1 cellular context compared by ENCODE assay signal in the genomic region with DNA sequence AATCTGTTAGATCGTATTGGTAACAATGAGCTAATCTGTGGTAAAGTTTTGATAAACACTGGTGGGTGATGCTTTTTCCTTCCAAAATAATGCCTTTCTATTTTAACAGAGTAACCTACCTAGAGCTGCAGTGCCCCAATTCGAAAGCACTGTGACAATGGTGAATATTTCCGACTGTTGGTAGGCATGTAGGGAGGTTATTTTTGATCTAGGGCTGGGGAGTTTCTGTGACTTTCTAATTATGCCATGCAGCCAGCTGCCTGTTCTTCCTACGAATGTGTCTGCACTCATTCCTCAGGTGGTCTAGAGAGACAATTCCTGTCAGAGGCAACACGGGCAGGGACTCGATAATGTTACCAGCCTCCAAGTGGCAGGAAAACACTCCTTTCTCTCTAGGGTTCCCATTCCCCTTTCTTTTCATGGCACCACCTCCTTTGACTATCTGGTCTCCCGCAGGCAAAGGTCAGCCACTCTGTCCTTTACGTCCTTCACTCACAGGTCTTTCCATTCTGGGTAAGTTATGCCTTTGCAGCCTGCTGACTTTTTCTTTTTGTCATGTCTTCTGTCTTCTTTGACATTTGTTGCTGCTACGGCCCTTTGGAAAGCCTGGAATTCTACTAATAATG.
TF ChIP-seq lines count a peak whose summit lies in the region.

No MANE protein-coding gene starts in this region.

TF ChIP-seq in WTC11, 78 proteins besides CTCF, POLR2A, EP300 and RAD21 (continued from another document):
- TF ChIP-seq FOXP1 (CRISPR knock-in tag; IDR thresholded peaks at IDR 0.05; ENCODE audit: borderline replicate concordance) (no peak), ZSCAN18 (CRISPR knock-in tag; IDR thresholded peaks at IDR 0.05) (no peak), ATF3 (CRISPR knock-in tag; conservative IDR thresholded peaks at IDR 0.05) (no peak), E2F5 (CRISPR knock-in tag; IDR thresholded peaks at IDR 0.05) (no peak)
- TF ChIP-seq, protein P1, sequence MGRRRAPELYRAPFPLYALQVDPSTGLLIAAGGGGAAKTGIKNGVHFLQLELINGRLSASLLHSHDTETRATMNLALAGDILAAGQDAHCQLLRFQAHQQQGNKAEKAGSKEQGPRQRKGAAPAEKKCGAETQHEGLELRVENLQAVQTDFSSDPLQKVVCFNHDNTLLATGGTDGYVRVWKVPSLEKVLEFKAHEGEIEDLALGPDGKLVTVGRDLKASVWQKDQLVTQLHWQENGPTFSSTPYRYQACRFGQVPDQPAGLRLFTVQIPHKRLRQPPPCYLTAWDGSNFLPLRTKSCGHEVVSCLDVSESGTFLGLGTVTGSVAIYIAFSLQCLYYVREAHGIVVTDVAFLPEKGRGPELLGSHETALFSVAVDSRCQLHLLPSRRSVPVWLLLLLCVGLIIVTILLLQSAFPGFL (CRISPR knock-in tag; IDR thresholded peaks at IDR 0.05; ENCODE audit: borderline replicate concordance), result no peak
